ENCODE assay signal across 14 cellular contexts in the genomic region with DNA sequence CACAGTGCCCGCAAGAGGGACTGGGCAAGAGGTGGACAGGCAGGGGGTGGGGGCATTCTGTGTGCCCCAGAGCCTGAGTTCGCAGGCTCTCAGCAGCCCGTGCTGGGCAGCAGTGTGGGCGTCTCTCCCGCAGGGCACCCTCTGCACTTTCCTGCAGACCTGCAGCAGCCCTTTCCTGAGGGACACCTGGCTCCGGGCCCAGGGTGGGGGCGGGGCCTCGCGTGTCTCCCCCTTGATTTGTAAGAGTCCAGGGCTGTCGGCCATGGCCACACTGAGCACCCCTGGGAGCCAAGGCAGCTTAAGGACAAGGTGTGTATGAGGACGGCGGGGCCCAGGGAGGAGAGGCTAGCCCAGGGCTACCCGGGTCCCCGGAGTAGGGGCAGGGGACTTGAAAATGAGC. TPM values are rescaled to one million over a fixed set of nuclear protein-coding genes. Genes with fewer than 3 reads are reported as not detected.
A peak's percentile ranks its signal among the peaks of the same experiment; 100 is the strongest.
DNase-seq lines count a peak whose midpoint lies in the region; ATAC-seq, FAIRE-seq and TF ChIP-seq lines count a peak whose summit lies in the region.
"Had no signal": no experiment of that assay in that cellular context is flagged by ENCODE, and none has a peak within 500 bp of the region (broad histone marks: within the 10 kb centered on the region; RNA-seq: fewer than 3 reads in every experiment).

No MANE protein-coding gene starts in this region.

- ATAC-seq in A549: peak; percentile 0 to 2; a peak in 3 of 6 replicates
- peak; percentile 1 for ATAC-seq in esophagus mucosa
- no peak for ATAC-seq in GM21576 (IDR thresholded peaks at IDR 0.05; ENCODE audit: unreplicated experiment)
- no peak for ATAC-seq in natural killer cell treated with Interleukin-12 subunit alpha and Interleukin-12 subunit beta and Interleukin-15 and Interleukin-18, amount 100 ng/mL, for 72 hours
- no peak for ATAC-seq in HG03457 (IDR thresholded peaks at IDR 0.05; ENCODE audit: unreplicated experiment)
- ATAC-seq: activated CD4-positive, CD25-positive, alpha-beta regulatory T cell treated with anti-CD3 and anti-CD28 coated beads, Interleukin-2, amount 50 U/mL, for 24 hours; activated T-cell treated with anti-CD3 and anti-CD28 coated beads, Interleukin-2, amount 50 U/mL, for 4 hours had no signal

- no peak overlapping the region for H3K4me3 Mint-ChIP-seq in natural killer cell treated with Interleukin-12 subunit alpha and Interleukin-12 subunit beta and Interleukin-15 and Interleukin-18, amount 100 ng/mL, for 72 hours
- H3K4me3 Mint-ChIP-seq: activated T-cell treated with anti-CD3 and anti-CD28 coated beads, Interleukin-2, amount 50 U/mL, for 4 hours; B cell had no signal

- no peaks in the 10 kb centered on the region for H3K36me3 ChIP-seq in prostate gland
- H3K36me3 ChIP-seq: spleen had no signal

- no peaks in the 10 kb centered on the region for H3K9me3 Mint-ChIP-seq in natural killer cell treated with Interleukin-12 subunit alpha and Interleukin-12 subunit beta and Interleukin-15 and Interleukin-18, amount 100 ng/mL, for 72 hours
- H3K9me3 Mint-ChIP-seq: activated T-cell treated with anti-CD3 and anti-CD28 coated beads, Interleukin-2, amount 50 U/mL, for 4 hours had no signal

- H3K27ac Mint-ChIP-seq in natural killer cell treated with Interleukin-12 subunit alpha and Interleukin-12 subunit beta and Interleukin-15 and Interleukin-18, amount 100 ng/mL, for 72 hours: no peak overlapping the region
- H3K27ac Mint-ChIP-seq: B cell had no signal

- DNase-seq in A549 (ENCODE audit: low read depth in 1 of 2, low spot score in 1 of 2) (no peak), NCI-H510A treated with DMSO at 0.1 percent for 48 hours (lab: John Stamatoyannopoulos, UW) (peak; percentile 41), prostate gland (ENCODE audit: low spot score) (no peak), NCI-H1105 treated with DMSO at 0.1 percent for 48 hours (lab: John Stamatoyannopoulos, UW) (no peak)
- no peak for DNase-seq in natural killer cell treated with Interleukin-12 subunit alpha and Interleukin-12 subunit beta and Interleukin-15 and Interleukin-18, amount 100 ng/mL, for 72 hours (ENCODE audit: low spot score)
- DNase-seq: activated T-cell treated with anti-CD3 and anti-CD28 coated beads, Interleukin-2, amount 50 U/mL, for 4 hours; NCI-H446 treated with DMSO at 0.1 percent for 48 hours; SIG-M5; spleen had no signal

- no peak for TF ChIP-seq POLR2A in A549 (IDR thresholded peaks at IDR 0.05; ENCODE audit: low read length)
- no peak for TF ChIP-seq POLR2A in prostate gland (IDR thresholded peaks at IDR 0.05)

- no peak for FAIRE-seq in A549 (lab: Jason Lieb, UNC)

- peaks cover 0 to 12% of the 10 kb centered on the region in 2 donors for H3K4me1 Mint-ChIP-seq in natural killer cell treated with Interleukin-12 subunit alpha and Interleukin-12 subunit beta and Interleukin-15 and Interleukin-18, amount 100 ng/mL, for 72 hours (ENCODE audit: low read depth in 2 of 2)

- H3K27ac ChIP-seq in A549 (peak overlapping the region; percentile 93 to 94), prostate gland (peak overlapping the region; percentile 60 to 65)

- no peaks in the 10 kb centered on the region for H3K9me3 ChIP-seq in A549
- H3K9me3 ChIP-seq in prostate gland: no peaks in the 10 kb centered on the region
- H3K9me3 ChIP-seq: spleen had no signal

- CTCF ChIA-PET in A549 (lab: Yijun Ruan, JAX): interaction anchor here (1.1 to 11.4 kb wide), 15 partner anchors 10 to 238 kb away, joined by 3 to 158 read pairs (median 4); no protein-coding TSS in a partner anchor

- H3K4me3 ChIP-seq in A549 (peak overlapping the region; percentile 30; the same call in 1 of the 3 replicates), prostate gland (no peak overlapping the region)
- H3K4me3 ChIP-seq: spleen had no signal

- POLR2A ChIA-PET in A549 (lab: Yijun Ruan, JAX): interaction anchor here (1.4 to 1.7 kb wide), 2 partner anchors 17 to 91 kb away, joined by 9 to 17 read pairs; no protein-coding TSS in a partner anchor

- TF ChIP-seq CTCF in A549 (IDR thresholded peaks at IDR 0.05) (no peak), prostate gland (IDR thresholded peaks at IDR 0.05) (no peak)

- H3K36me3 Mint-ChIP-seq in natural killer cell treated with Interleukin-12 subunit alpha and Interleukin-12 subunit beta and Interleukin-15 and Interleukin-18, amount 100 ng/mL, for 72 hours: no peaks in the 10 kb centered on the region

- WGBS in A549 (ENCODE audit: missing lambda C conversion rate): 82% methylated on average over 7 of the region's 14 CpGs
- 52% methylated on average over 14 of the region's 14 CpGs for WGBS in prostate gland

- H3K27me3 Mint-ChIP-seq in natural killer cell treated with Interleukin-12 subunit alpha and Interleukin-12 subunit beta and Interleukin-15 and Interleukin-18, amount 100 ng/mL, for 72 hours: peaks cover 8% of the 10 kb centered on the region in 2 donors

- H3K4me1 ChIP-seq in A549 (peaks cover 36% of the 10 kb centered on the region), prostate gland (replicated peaks) (peaks cover 15% of the 10 kb centered on the region)

- no peaks in the 10 kb centered on the region for H3K27me3 ChIP-seq in prostate gland (replicated peaks; ENCODE audit: insufficient read depth)

- peak overlapping the region; percentile 87 for H3K4me2 ChIP-seq in A549

- no peak for TF ChIP-seq RAD21 in A549 (conservative IDR thresholded peaks at IDR 0.05 in 1 of 2, IDR thresholded peaks at IDR 0.05 in 1 of 2)

- intact Hi-C loops in prostate gland (cut with DNase I): no loop called here

- TF ChIP-seq EP300 in A549 (IDR thresholded peaks at IDR 0.05): no peak

TF ChIP-seq in A549, 52 proteins besides CTCF, POLR2A, EP300 and RAD21:
- no peak for TF ChIP-seq KDM1A (IDR thresholded peaks at IDR 0.05; ENCODE audit: low read depth)
- no peak for TF ChIP-seq FOSL2 (IDR thresholded peaks at IDR 0.05)
- no peak for TF ChIP-seq FOSL2 (CRISPR knock-in tag; IDR thresholded peaks at IDR 0.05)
- TF ChIP-seq ZFP36 (IDR thresholded peaks at IDR 0.05; ENCODE audit: borderline replicate concordance, partially characterized antibody): no peak
- TF ChIP-seq KDM5A (IDR thresholded peaks at IDR 0.05): no peak
- TF ChIP-seq HMGXB4 (CRISPR knock-in tag; IDR thresholded peaks at IDR 0.05; ENCODE audit: borderline replicate concordance): no peak
- TF ChIP-seq ATOH8 (CRISPR knock-in tag; IDR thresholded peaks at IDR 0.05; ENCODE audit: low read depth): no peak
- TF ChIP-seq BHLHE40 (IDR thresholded peaks at IDR 0.05; ENCODE audit: low read depth, low read length): no peak
- TF ChIP-seq RFX5 (IDR thresholded peaks at IDR 0.05): no peak
- no peak for TF ChIP-seq GATA3 (IDR thresholded peaks at IDR 0.05; ENCODE audit: borderline replicate concordance)
- no peak for TF ChIP-seq NFE2L2 (conservative IDR thresholded peaks at IDR 0.05; ENCODE audit: low read length)
- TF ChIP-seq, protein P1, sequence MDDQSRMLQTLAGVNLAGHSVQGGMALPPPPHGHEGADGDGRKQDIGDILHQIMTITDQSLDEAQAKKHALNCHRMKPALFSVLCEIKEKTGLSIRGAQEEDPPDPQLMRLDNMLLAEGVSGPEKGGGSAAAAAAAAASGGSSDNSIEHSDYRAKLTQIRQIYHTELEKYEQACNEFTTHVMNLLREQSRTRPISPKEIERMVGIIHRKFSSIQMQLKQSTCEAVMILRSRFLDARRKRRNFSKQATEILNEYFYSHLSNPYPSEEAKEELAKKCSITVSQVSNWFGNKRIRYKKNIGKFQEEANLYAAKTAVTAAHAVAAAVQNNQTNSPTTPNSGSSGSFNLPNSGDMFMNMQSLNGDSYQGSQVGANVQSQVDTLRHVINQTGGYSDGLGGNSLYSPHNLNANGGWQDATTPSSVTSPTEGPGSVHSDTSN (IDR thresholded peaks at IDR 0.05): no peak
- TF ChIP-seq MYC (IDR thresholded peaks at IDR 0.05; ENCODE audit: borderline replicate concordance, low read length): no peak

RNA-seq across cellular contexts. Expression of gene SLC38A10, which starts 33.4 kb away (rescaled TPM):
- 35.8 and 49.3 TPM in 2 replicates for polyA plus RNA-seq in A549 (2011; rRNA removed)
- polyA plus RNA-seq in A549 (2012; cell fraction: cytosol; rRNA removed): 58.1 and 82.4 TPM in 2 replicates
- 198 and 284 TPM in 2 replicates for polyA plus RNA-seq in A549 (2012; cell fraction: nucleus; rRNA removed)
- 59.7 to 72.9 TPM (median 67.4 TPM) in 3 replicates for polyA plus RNA-seq in A549 (2017; fragmentation: RNase III; extraction: RNeasy Plus Mini Kit Qiagen cat#74134 plus additional on column Dnase treatment)
- polyA minus RNA-seq in A549 (2011; rRNA and poly(A)+ RNA removed): 85.1 and 108 TPM in 2 replicates
- total RNA-seq in esophagus mucosa: 24.6 TPM
- 100 to 1,000 TPM; 104 to 167 TPM for total RNA-seq in prostate gland
- total RNA-seq in natural killer cell treated with Interleukin-12 subunit alpha and Interleukin-12 subunit beta and Interleukin-15 and Interleukin-18, amount 100 ng/mL, for 72 hours: 100 to 1,000 TPM in 1 of 2 donors, 10 to 100 TPM in 1; 92.4 to 136 TPM

Comparison
In these comparisons a context has a peak if more than half of its experiments do, and no peak if none do; other contexts are left out.
1. ATAC-seq: peak in A549 (2 of 2) and esophagus mucosa (single experiment); none in GM21576 (single experiment), natural killer cell treated with Interleukin-12 subunit alpha and Interleukin-12 subunit beta and Interleukin-15 and Interleukin-18, amount 100 ng/mL, for 72 hours (0 of 2) and HG03457 (single experiment).